13 cellular contexts compared by ENCODE assay signal in genomic region chr19:4367781-4368127, GRCh38. TPM values are rescaled to one million over a fixed set of nuclear protein-coding genes. Genes with fewer than 3 reads are reported as not detected.
DNase-seq lines count a peak whose midpoint lies in the region; ATAC-seq, FAIRE-seq and TF ChIP-seq lines count a peak whose summit lies in the region.
"Had no signal": no experiment of that assay in that cellular context is flagged by ENCODE, and none has a peak within 500 bp of the region (broad histone marks: within the 10 kb centered on the region; RNA-seq: fewer than 3 reads in every experiment).

No MANE protein-coding gene starts in this region.

- no peaks in the 10 kb centered on the region for H3K9me3 Mint-ChIP-seq in MCF 10A (ENCODE audit: unreplicated experiment)
- no peaks in the 10 kb centered on the region for H3K9me3 Mint-ChIP-seq in naive B cell

- H3K4me3 Mint-ChIP-seq in MCF 10A (ENCODE audit: unreplicated experiment) (peak overlapping the region; percentile 35), naive B cell (peak overlapping the region in 2 of 8 donors; percentile 32 to 73)

- no peaks in the 10 kb centered on the region for H3K9me3 ChIP-seq in heart right ventricle

- H3K4me1 ChIP-seq in heart right ventricle: peaks cover 27 to 61% (median 55%) of the 10 kb centered on the region in 9 donors

- no TSS peak for BruUV-seq in MCF 10A (replicated peaks; lab: Mats Ljungman, UMichigan)

- peaks cover 0 to 57% (median 28%) of the 10 kb centered on the region in 9 donors for H3K36me3 ChIP-seq in heart right ventricle

- peak; percentile 13 for FAIRE-seq in urothelium cell line (lab: Jason Lieb, UNC)
- FAIRE-seq: small intestine had no signal

- H3K4me1 Mint-ChIP-seq in MCF 10A (ENCODE audit: insufficient read depth, unreplicated experiment) (peaks cover 11% of the 10 kb centered on the region), naive B cell (peaks cover 36 to 51% (median 50%) of the 10 kb centered on the region in 3 donors)

- H3K27ac Mint-ChIP-seq in MCF 10A (ENCODE audit: low read depth, unreplicated experiment) (peak overlapping the region; percentile 85), naive B cell (peak overlapping the region; percentile 86 to 97 (median 95))

- no peak overlapping the region for H3K4me3 ChIP-seq in heart right ventricle

- H3K27me3 ChIP-seq in heart right ventricle: no peaks in the 10 kb centered on the region

- H3K36me3 Mint-ChIP-seq in MCF 10A (ENCODE audit: insufficient read depth, unreplicated experiment) (peaks cover 67% of the 10 kb centered on the region), naive B cell (no peaks in the 10 kb centered on the region)

- CTCF ChIA-PET in MCF 10A (lab: Yijun Ruan, JAX): interaction anchor here (0.7 to 1.1 kb wide), 4 partner anchors 9 to 389 kb away, joined by 3 to 4 read pairs (median 3); no protein-coding TSS in a partner anchor

- 63 to 72% methylated on average over 13 of the region's 13 CpGs for WGBS in heart right ventricle, 2 donors

- no peak for TF ChIP-seq CTCF in heart right ventricle (IDR thresholded peaks at IDR 0.05)
- no peak for TF ChIP-seq CTCF in MCF 10A (IDR thresholded peaks at IDR 0.05; ENCODE audit: unreplicated experiment)

- ATAC-seq in heart right ventricle (peak in 2 of 8 donors; percentile 2), Right ventricle myocardium superior (ENCODE audit: poor library complexity) (no peak), naive B cell (ENCODE audit: low read depth in 2 of 2) (peak in 1 of 2 donors; percentile 14), GM18870 (IDR thresholded peaks at IDR 0.05; ENCODE audit: unreplicated experiment) (no peak)

- H3K27me3 Mint-ChIP-seq in MCF 10A (ENCODE audit: insufficient read depth, unreplicated experiment) (no peaks in the 10 kb centered on the region), naive B cell (no peaks in the 10 kb centered on the region)

- DNase-seq in heart right ventricle: no peak
- no peak for DNase-seq in Right ventricle myocardium superior
- no peak for DNase-seq in MCF 10A (ENCODE audit: unreplicated experiment)
- peak; percentile 27 for DNase-seq in naive B cell
- DNase-seq in urothelium cell line (ENCODE audit: low spot score): no peak
- no peak for DNase-seq in NOMO-1 treated with dmso at 0.1 percent for 144 hours (lab: John Stamatoyannopoulos, UW; ENCODE audit: unreplicated experiment)
- DNase-seq in DMS79 (lab: John Stamatoyannopoulos, UW): no peak
- DNase-seq: kidney glomerular epithelial cell; NCI-H526; small intestine; stimulated activated naive CD4-positive, alpha-beta T cell treated with Interleukin-2 at 50 U/mL for 16 hours; T-helper 9 cell had no signal

- peak overlapping the region in 7 of 10 donors; percentile 70 to 93 (median 80) for H3K27ac ChIP-seq in heart right ventricle

- POLR2A ChIA-PET in MCF 10A (lab: Yijun Ruan, JAX): interaction anchor here (2.3 kb wide), 1 partner anchor 34 kb away, joined by 22 read pairs; the partner anchor contains the start of genes CHAF1A and SH3GL1

- intact Hi-C loops in heart right ventricle (cut with DNase I) (no loop called here), Right ventricle myocardium superior (cut with DNase I) (no loop called here), MCF 10A (cut with micrococcal nuclease) (no loop called here)

RNA-seq across cellular contexts. Expression of gene MPND, which starts 24.4 kb away (rescaled TPM):
- total RNA-seq in heart right ventricle: 10 to 100 TPM; 18.7 to 26.6 (median 20.9) TPM
- polyA plus RNA-seq in heart right ventricle: 10 to 100 TPM; 15.2 to 25.2 TPM
- 16.6 TPM for total RNA-seq in Right ventricle myocardium superior
- 2.4 and 7.2 TPM in 2 replicates for total RNA-seq in MCF 10A (2022)
- 1 to 10 TPM; 4.6 to 6.3 (median 5.4) TPM for polyA plus RNA-seq in naive B cell (ENCODE audit: low read depth in 6 of 6)

RNA-seq across cellular contexts. Expression of gene STAP2, which starts 29.1 kb away (rescaled TPM):
- total RNA-seq in heart right ventricle (1 to 10 TPM in 9 of 10 donors, under 1 TPM in 1; 0.56 to 9.1 (median 2.6) TPM), Right ventricle myocardium superior (1.6 TPM), MCF 10A (2022) (14.8 and 20.3 TPM in 2 replicates)
- polyA plus RNA-seq in heart right ventricle (1 to 10 TPM; 2.1 to 2.2 TPM), naive B cell (ENCODE audit: low read depth in 6 of 6) (under 1 TPM in 1 of 6 donors, not detected in 5; 0.94 TPM)

RNA-seq across cellular contexts. Expression of gene SH3GL1, which starts 32.6 kb away (rescaled TPM):
- 10 to 100 TPM; 13.1 to 33.4 (median 17.6) TPM for total RNA-seq in heart right ventricle
- polyA plus RNA-seq in heart right ventricle: 10 to 100 TPM; 20.1 to 41.8 TPM
- total RNA-seq in Right ventricle myocardium superior: 18.6 TPM
- 94.4 and 106 TPM in 2 replicates for total RNA-seq in MCF 10A (2022)
- polyA plus RNA-seq in naive B cell (ENCODE audit: low read depth in 6 of 6): 10 to 100 TPM in 5 of 6 donors, 1 to 10 TPM in 1; 4.9 to 18.5 (median 12.7) TPM

RNA-seq across cellular contexts. Expression of gene CHAF1A, which starts 34.7 kb away (rescaled TPM):
- total RNA-seq in heart right ventricle (1 to 10 TPM; 4.5 to 8.7 (median 6.6) TPM), Right ventricle myocardium superior (5.4 TPM), MCF 10A (2022) (15.3 and 16.7 TPM in 2 replicates)
- polyA plus RNA-seq in heart right ventricle (1 to 10 TPM; 4.2 to 4.4 TPM), naive B cell (ENCODE audit: low read depth in 6 of 6) (1 to 10 TPM in 5 of 6 donors, under 1 TPM in 1; 0.14 to 4.8 (median 2.7) TPM)
